Comparison of ENCODE assay signal across 9 cellular contexts in genomic region chr1:218674280-218674773, GRCh38.
DNase-seq lines count a peak whose midpoint lies in the region; ATAC-seq, FAIRE-seq and TF ChIP-seq lines count a peak whose summit lies in the region.
"Had no signal": no experiment of that assay in that cellular context is flagged by ENCODE, and none has a peak within 500 bp of the region (broad histone marks: within the 10 kb centered on the region; RNA-seq: fewer than 3 reads in every experiment).

No MANE protein-coding gene starts in this region.

- no peak for TF ChIP-seq POLR2A in vagina (IDR thresholded peaks at IDR 0.05)

- TF ChIP-seq CTCF in vagina (IDR thresholded peaks at IDR 0.05) = no peak

- FAIRE-seq in GM19239 (lab: Jason Lieb, UNC) = no peak

- H3K4me3 ChIP-seq in vagina = no peak overlapping the region

- H3K27ac ChIP-seq in vagina = no peak overlapping the region

- DNase-seq in AG08396 (ENCODE audit: low spot score) (peak; percentile 43), LoVo (ENCODE audit: low spot score) (peak; percentile 76), dedifferentiated amniotic fluid mesenchymal stem cell (ENCODE audit: extremely low spot score) (peak; percentile 75), medulla oblongata (ENCODE audit: extremely low spot score) (peak; percentile 12), GM19239 (ENCODE audit: insufficient read length, low spot score) (no peak), vagina (ENCODE audit: extremely low spot score in 2 of 2) (no peak)
- no peak for DNase-seq in effector CD8-positive, alpha-beta T cell (lab: John Stamatoyannopoulos, UW)
- DNase-seq: activated B cell treated with CpG ODN at 0.5 μM for 24 hours had no signal

- H3K27me3 ChIP-seq in vagina = no peaks in the 10 kb centered on the region

- H3K36me3 ChIP-seq in vagina = no peaks in the 10 kb centered on the region

- no peaks in the 10 kb centered on the region for H3K9me3 ChIP-seq in vagina

- ATAC-seq in HG02885 (IDR thresholded peaks at IDR 0.05; ENCODE audit: poor library complexity, unreplicated experiment) = no peak

- no peaks in the 10 kb centered on the region for H3K4me1 ChIP-seq in vagina

- intact Hi-C loops in vagina (cut with DNase I) = no loop called here

Comparison
In these comparisons a context has a peak if more than half of its experiments do, and no peak if none do; other contexts are left out.
1. DNase-seq: peak in AG08396 (single experiment), LoVo (single experiment), dedifferentiated amniotic fluid mesenchymal stem cell (single experiment) and medulla oblongata (single experiment); none in GM19239 (single experiment), vagina (0 of 2) and effector CD8-positive, alpha-beta T cell (single experiment).